Comparison of ENCODE assay signal across 30 cellular contexts in the genomic region with DNA sequence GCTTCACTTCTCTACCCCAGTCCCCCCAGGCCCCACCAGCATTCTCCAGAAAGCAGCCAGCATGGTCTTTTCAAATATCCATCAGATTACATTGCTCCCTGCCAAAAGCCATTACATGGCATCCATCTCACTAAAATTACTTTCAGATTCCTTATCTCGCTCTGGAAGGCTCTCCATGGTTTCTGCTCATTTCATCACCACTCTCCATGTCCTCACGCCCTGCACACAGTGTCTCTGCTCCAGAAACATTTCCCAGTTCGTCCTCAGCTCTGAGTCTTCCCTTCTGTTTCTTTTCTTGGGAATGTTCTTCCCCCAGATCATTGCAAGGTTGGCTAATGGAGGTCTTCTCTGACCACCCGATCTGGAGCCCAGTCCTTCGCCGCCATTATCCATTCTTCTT.
"Had no signal": no experiment of that assay in that cellular context is flagged by ENCODE, and none has a peak within 500 bp of the region (broad histone marks: within the 10 kb centered on the region; RNA-seq: fewer than 3 reads in every experiment).

No MANE protein-coding gene starts in this region.

- H3K4me3 ChIP-seq: adrenal gland, ascending aorta, cardiac muscle cell, esophagus squamous epithelium, gastrocnemius medialis, hepatocyte, left ventricle myocardium inferior, pancreas, prostate gland, upper lobe of left lung, vagina had no signal

- H3K27me3 ChIP-seq: adrenal gland, ascending aorta, cardiac muscle cell, esophagus squamous epithelium, gastrocnemius medialis, hepatocyte, pancreas, upper lobe of left lung, vagina had no signal

- H3K36me3 ChIP-seq: adrenal gland, ascending aorta, cardiac muscle cell, esophagus squamous epithelium, gastrocnemius medialis, left ventricle myocardium inferior, pancreas, prostate gland, upper lobe of left lung, vagina had no signal

- H3K9me3 Mint-ChIP-seq: activated B cell treated with CpG ODN at 0.5 μM for 24 hours; stimulated activated effector memory CD8-positive, alpha-beta T cell treated with anti-CD3 and anti-CD28 coated beads, Interleukin-12 subunit alpha, Interleukin-12 subunit beta, amount 100 ng/mL, for 72 hours; stimulated activated naive CD8-positive, alpha-beta T cell treated with anti-CD3 and anti-CD28 coated beads, Interleukin-15, amount 100 ng/mL, for 72 hours; T-helper 2 cell treated with Interferon-gamma antibody and Interleukin-4, amounts not matched to agents 5 μg/mL and 100 μg/mL, for 36 hours had no signal

- H3K4me1 Mint-ChIP-seq: activated B cell treated with CpG ODN at 0.5 μM for 24 hours; activated CD8-positive, alpha-beta memory T cell treated with anti-CD3 and anti-CD28 coated beads, Interleukin-2, amount 10 ng/mL, durations not matched to agents 7 days and 5 days; naive B cell; stimulated activated effector memory CD8-positive, alpha-beta T cell treated with anti-CD3 and anti-CD28 coated beads, Interleukin-12 subunit alpha, Interleukin-12 subunit beta, amount 100 ng/mL, for 72 hours; stimulated activated naive CD8-positive, alpha-beta T cell treated with anti-CD3 and anti-CD28 coated beads, Interleukin-15, amount 100 ng/mL, for 72 hours had no signal

- H3K4me1 ChIP-seq: adrenal gland, gastrocnemius medialis, left ventricle myocardium inferior, pancreas, prostate gland, upper lobe of left lung, vagina had no signal

- H3K4me3 Mint-ChIP-seq: activated B cell treated with CpG ODN at 0.5 μM for 24 hours; activated CD8-positive, alpha-beta memory T cell treated with anti-CD3 and anti-CD28 coated beads, Interleukin-2, amount 10 ng/mL, durations not matched to agents 7 days and 5 days; activated CD8-positive, alpha-beta T cell treated with anti-CD3 and anti-CD28 coated beads, Interleukin-2, amount 10 ng/mL, durations not matched to agents 7 days and 5 days; activated naive CD8-positive, alpha-beta T cell; activated T-cell treated with anti-CD3 and anti-CD28 coated beads, Interleukin-2, amount 50 U/mL, for 72 hours; brain; naive B cell; stimulated activated effector memory CD8-positive, alpha-beta T cell treated with anti-CD3 and anti-CD28 coated beads, Interleukin-12 subunit alpha, Interleukin-12 subunit beta, amount 100 ng/mL, for 72 hours; stimulated activated naive CD8-positive, alpha-beta T cell treated with anti-CD3 and anti-CD28 coated beads, Interleukin-15, amount 100 ng/mL, for 72 hours; T-helper 2 cell treated with Interferon-gamma antibody and Interleukin-4, amounts not matched to agents 5 μg/mL and 100 μg/mL, for 36 hours had no signal

- H3K27ac Mint-ChIP-seq: activated B cell treated with CpG ODN at 0.5 μM for 24 hours; activated CD8-positive, alpha-beta memory T cell treated with anti-CD3 and anti-CD28 coated beads, Interleukin-2, amount 10 ng/mL, durations not matched to agents 7 days and 5 days; activated CD8-positive, alpha-beta T cell treated with anti-CD3 and anti-CD28 coated beads, Interleukin-2, amount 10 ng/mL, durations not matched to agents 7 days and 5 days; activated naive CD8-positive, alpha-beta T cell; activated T-cell treated with anti-CD3 and anti-CD28 coated beads, Interleukin-2, amount 50 U/mL, for 72 hours; stimulated activated effector memory CD8-positive, alpha-beta T cell treated with anti-CD3 and anti-CD28 coated beads, Interleukin-12 subunit alpha, Interleukin-12 subunit beta, amount 100 ng/mL, for 72 hours; T-helper 2 cell treated with Interferon-gamma antibody and Interleukin-4, amounts not matched to agents 5 μg/mL and 100 μg/mL, for 36 hours had no signal

- DNase-seq: activated B cell treated with CpG ODN at 0.5 μM for 24 hours; activated CD8-positive, alpha-beta memory T cell treated with anti-CD3 and anti-CD28 coated beads, Interleukin-2, amount 10 ng/mL, durations not matched to agents 7 days and 5 days; activated CD8-positive, alpha-beta T cell treated with anti-CD3 and anti-CD28 coated beads, Interleukin-2, amount 10 ng/mL, durations not matched to agents 7 days and 5 days; activated naive CD4-positive, alpha-beta T cell treated with Interleukin-2 at 50 U/mL for 16 hours; activated T-cell treated with anti-CD3 and anti-CD28 coated beads, Interleukin-2, amount 50 U/mL, for 72 hours; adrenal gland; dermis blood vessel endothelial cell; effector CD4-positive, alpha-beta T cell; esophagus squamous epithelium; gastrocnemius medialis; islet precursor cell; left ventricle myocardium inferior; naive B cell; pancreas; retina; small intestine; stimulated activated CD4-positive, alpha-beta T cell treated with anti-CD3 and anti-CD28 coated beads, Interleukin-4, amount 100 ng/mL, for 24 hours; stimulated activated naive CD8-positive, alpha-beta T cell treated with anti-CD3 and anti-CD28 coated beads, Interleukin-15, amount 100 ng/mL, for 72 hours; substantia nigra; upper lobe of left lung had no signal

- H3K36me3 Mint-ChIP-seq: activated CD8-positive, alpha-beta memory T cell treated with anti-CD3 and anti-CD28 coated beads, Interleukin-2, amount 10 ng/mL, durations not matched to agents 7 days and 5 days; activated naive CD8-positive, alpha-beta T cell; brain; naive B cell; stimulated activated effector memory CD8-positive, alpha-beta T cell treated with anti-CD3 and anti-CD28 coated beads, Interleukin-12 subunit alpha, Interleukin-12 subunit beta, amount 100 ng/mL, for 72 hours had no signal

- H3K9me3 ChIP-seq: adrenal gland, ascending aorta, esophagus squamous epithelium, gastrocnemius medialis, left ventricle myocardium inferior, pancreas, prostate gland, upper lobe of left lung, vagina had no signal

- ATAC-seq: activated CD8-positive, alpha-beta memory T cell treated with anti-CD3 and anti-CD28 coated beads, Interleukin-2, amount 10 ng/mL, durations not matched to agents 7 days and 5 days; activated CD8-positive, alpha-beta T cell treated with anti-CD3 and anti-CD28 coated beads, Interleukin-2, amount 10 ng/mL, durations not matched to agents 7 days and 5 days; activated T-cell treated with anti-CD3 and anti-CD28 coated beads, Interleukin-2, amount 50 U/mL, for 72 hours; gastrocnemius medialis; pancreas; sciatic nerve; stimulated activated effector memory CD8-positive, alpha-beta T cell treated with anti-CD3 and anti-CD28 coated beads, Interleukin-12 subunit alpha, Interleukin-12 subunit beta, amount 100 ng/mL, for 72 hours; stimulated activated naive CD8-positive, alpha-beta T cell treated with anti-CD3 and anti-CD28 coated beads, Interleukin-15, amount 100 ng/mL, for 72 hours had no signal
